In genomic region chr1:30747028-30748008, GRCh38 we compare ENCODE assay signal across 11 cellular contexts. TPM values are rescaled to one million over a fixed set of nuclear protein-coding genes. Genes with fewer than 3 reads are reported as not detected.
DNase-seq lines count a peak whose midpoint lies in the region; ATAC-seq, FAIRE-seq and TF ChIP-seq lines count a peak whose summit lies in the region.
"Had no signal": no experiment of that assay in that cellular context is flagged by ENCODE, and none has a peak within 500 bp of the region (broad histone marks: within the 10 kb centered on the region; RNA-seq: fewer than 3 reads in every experiment).

No MANE protein-coding gene starts in this region.

- ATAC-seq in lower lobe of right lung (no peak), HG02840 (IDR thresholded peaks at IDR 0.05; ENCODE audit: low FRiP score, unreplicated experiment) (no peak)

- DNase-seq in GM19239 (ENCODE audit: insufficient read length, low spot score) (no peak), lower lobe of right lung (peak; percentile 41), GM10266 (ENCODE audit: extremely low spot score) (no peak), cortex of kidney (lab: John Stamatoyannopoulos, UW) (no peak), retina (no peak)
- no peak for DNase-seq in activated CD4-positive, alpha-beta memory T cell treated with anti-CD3 and anti-CD28 coated beads, Interleukin-2, amount 10 ng/mL, durations not matched to agents 7 days and 5 days
- DNase-seq: Kasumi-1 had no signal

- peaks cover 64 to 95% (median 87%) of the 10 kb centered on the region in 11 experiments for H3K36me3 ChIP-seq in BLaER1 treated with 17β-estradiol and CSF1 and Interleukin-3, amounts not matched to agents 10 nM and 100 nM
- H3K36me3 ChIP-seq in lower lobe of right lung = peaks cover 2% of the 10 kb centered on the region

- H3K4me2 ChIP-seq in BLaER1 treated with 17β-estradiol and CSF1 and Interleukin-3, amounts not matched to agents 10 nM and 100 nM = peak overlapping the region; percentile 91 to 98 (median 95)

- H3K4me3 Mint-ChIP-seq in activated CD4-positive, alpha-beta memory T cell treated with anti-CD3 and anti-CD28 coated beads, Interleukin-2, amount 10 ng/mL, durations not matched to agents 7 days and 5 days = peak overlapping the region; percentile 75

- no peaks in the 10 kb centered on the region for H3K27me3 ChIP-seq in BLaER1 treated with 17β-estradiol and CSF1 and Interleukin-3, amounts not matched to agents 10 nM and 100 nM
- H3K27me3 ChIP-seq in lower lobe of right lung (ENCODE audit: low read depth) = no peaks in the 10 kb centered on the region

- peak overlapping the region; percentile 65 to 100 (median 99) for H3K27ac ChIP-seq in BLaER1 treated with 17β-estradiol and CSF1 and Interleukin-3, amounts not matched to agents 10 nM and 100 nM
- peak overlapping the region; percentile 31 for H3K27ac ChIP-seq in lower lobe of right lung

- FAIRE-seq in GM19239 (lab: Jason Lieb, UNC) = peak; percentile 92
- FAIRE-seq: D721Med had no signal

- peaks cover 64% of the 10 kb centered on the region for H3K36me3 Mint-ChIP-seq in activated CD4-positive, alpha-beta memory T cell treated with anti-CD3 and anti-CD28 coated beads, Interleukin-2, amount 10 ng/mL, durations not matched to agents 7 days and 5 days (ENCODE audit: low read depth)

- CTCF ChIA-PET in activated CD4-positive, alpha-beta memory T cell treated with anti-CD3 and anti-CD28 coated beads, Interleukin-2, amount 10 ng/mL, durations not matched to agents 7 days and 5 days (lab: Charles Lee) = interaction anchor here (1.4 to 5.9 kb wide), 3 partner anchors 28 to 32 kb away, joined by 10 to 56 read pairs (median 12); no protein-coding TSS in a partner anchor

- peaks cover 100% of the 10 kb centered on the region in 10 experiments for H3K4me1 ChIP-seq in BLaER1 treated with 17β-estradiol and CSF1 and Interleukin-3, amounts not matched to agents 10 nM and 100 nM
- peaks cover 94% of the 10 kb centered on the region for H3K4me1 ChIP-seq in lower lobe of right lung

- intact Hi-C loops in lower lobe of right lung (cut with DNase I) = no loop called here

- TF ChIP-seq CTCF in lower lobe of right lung (IDR thresholded peaks at IDR 0.05) (no peak), GM10266 (IDR thresholded peaks at IDR 0.05; ENCODE audit: control insufficient read depth, insufficient read depth, low read depth, missing control alignments) (no peak)

- peaks cover 95 to 100% (median 100%) of the 10 kb centered on the region in 11 experiments for H4K20me1 ChIP-seq in BLaER1 treated with 17β-estradiol and CSF1 and Interleukin-3, amounts not matched to agents 10 nM and 100 nM

- H3K27ac Mint-ChIP-seq in activated CD4-positive, alpha-beta memory T cell treated with anti-CD3 and anti-CD28 coated beads, Interleukin-2, amount 10 ng/mL, durations not matched to agents 7 days and 5 days = peak overlapping the region; percentile 91

- H3K9ac ChIP-seq in BLaER1 treated with 17β-estradiol and CSF1 and Interleukin-3, amounts not matched to agents 10 nM and 100 nM = peak overlapping the region; percentile 68 to 99 (median 99)

- H3K9me3 ChIP-seq in BLaER1 treated with 17β-estradiol and CSF1 and Interleukin-3, amounts not matched to agents 10 nM and 100 nM (replicated peaks in 1 of 11) = no peaks in the 10 kb centered on the region
- H3K9me3 ChIP-seq in lower lobe of right lung = no peaks in the 10 kb centered on the region

- peak overlapping the region; percentile 18 to 97 (median 91); a peak in 19 of 20 replicates for H3K4me3 ChIP-seq in BLaER1 treated with 17β-estradiol and CSF1 and Interleukin-3, amounts not matched to agents 10 nM and 100 nM
- H3K4me3 ChIP-seq in lower lobe of right lung = peak overlapping the region; percentile 3
- H3K4me3 ChIP-seq: coronary artery had no signal

- no peaks in the 10 kb centered on the region for H3K27me3 Mint-ChIP-seq in activated CD4-positive, alpha-beta memory T cell treated with anti-CD3 and anti-CD28 coated beads, Interleukin-2, amount 10 ng/mL, durations not matched to agents 7 days and 5 days

- POLR2A ChIA-PET in activated CD4-positive, alpha-beta memory T cell treated with anti-CD3 and anti-CD28 coated beads, Interleukin-2, amount 10 ng/mL, durations not matched to agents 7 days and 5 days (lab: Charles Lee) = interaction anchor here (1.0 to 11.3 kb wide), 4 partner anchors 10 to 28 kb away, joined by 5 to 341 read pairs (median 24); partner anchors contain the start of gene LAPTM5

- peaks cover 100% of the 10 kb centered on the region for H3K4me1 Mint-ChIP-seq in activated CD4-positive, alpha-beta memory T cell treated with anti-CD3 and anti-CD28 coated beads, Interleukin-2, amount 10 ng/mL, durations not matched to agents 7 days and 5 days

- H3K9me3 Mint-ChIP-seq in activated CD4-positive, alpha-beta memory T cell treated with anti-CD3 and anti-CD28 coated beads, Interleukin-2, amount 10 ng/mL, durations not matched to agents 7 days and 5 days = no peaks in the 10 kb centered on the region

RNA-seq across cellular contexts. Expression of gene LAPTM5, which starts 10.3 kb away (rescaled TPM):
- 100 to 1,000 TPM; 481 to 482 TPM for total RNA-seq in activated CD4-positive, alpha-beta memory T cell treated with anti-CD3 and anti-CD28 coated beads, Interleukin-2, amount 10 ng/mL, durations not matched to agents 7 days and 5 days
- 544 TPM for total RNA-seq in lower lobe of right lung

RNA-seq across cellular contexts. Expression of gene MATN1, which starts 23.9 kb away (rescaled TPM):
- total RNA-seq in activated CD4-positive, alpha-beta memory T cell treated with anti-CD3 and anti-CD28 coated beads, Interleukin-2, amount 10 ng/mL, durations not matched to agents 7 days and 5 days = not detected
- total RNA-seq in lower lobe of right lung = not detected
